ENCODE assay signal across 23 cellular contexts in genomic region chr2:171745806-171746205, GRCh38. TPM values are rescaled to one million over a fixed set of nuclear protein-coding genes. Genes with fewer than 3 reads are reported as not detected.
DNase-seq lines count a peak whose midpoint lies in the region; ATAC-seq lines count a peak whose summit lies in the region.
"Had no signal": no experiment of that assay in that cellular context is flagged by ENCODE, and none has a peak within 500 bp of the region (broad histone marks: within the 10 kb centered on the region; RNA-seq: fewer than 3 reads in every experiment).

No MANE protein-coding gene starts in this region.

- H3K27me3 ChIP-seq in Karpas-422 (ENCODE audit: low read length): no peaks in the 10 kb centered on the region
- H3K27me3 ChIP-seq: BE2C, BLaER1 had no signal

- H3K36me3 ChIP-seq in Karpas-422 (ENCODE audit: insufficient read depth, low read length): 0 out of 2 replicates have a peak, but pooled peaks cover 7% of the 10 kb centered on the region
- H3K36me3 ChIP-seq: BE2C had no signal

- no peak overlapping the region for H3K4me2 ChIP-seq in Karpas-422 (ENCODE audit: low read depth, low read length, poor library complexity, severe bottlenecking)
- H3K4me2 ChIP-seq: BLaER1 had no signal

- H3K79me2 ChIP-seq in Karpas-422 (ENCODE audit: low read length): no peaks in the 10 kb centered on the region

- H3K9me3 ChIP-seq in Karpas-422 (ENCODE audit: low read length): no peaks in the 10 kb centered on the region
- H3K9me3 ChIP-seq: BE2C, BLaER1 had no signal

- H3K9me2 ChIP-seq in Karpas-422 (replicated peaks; ENCODE audit: insufficient read depth, low read length): no peaks in the 10 kb centered on the region

- no peak for ATAC-seq in T-cell (replicated peaks in 1 of 4)
- ATAC-seq: GM12878 had no signal

- H3K4me3 Mint-ChIP-seq in T-cell: no peak overlapping the region
- H3K4me3 Mint-ChIP-seq: CD14-positive monocyte; CD4-positive, alpha-beta memory T cell; CD4-positive, CD25-positive, alpha-beta regulatory T cell; CD8-positive, alpha-beta memory T cell had no signal

- no peak overlapping the region for H3K9ac ChIP-seq in Karpas-422 (ENCODE audit: low read length)
- H3K9ac ChIP-seq: BLaER1 had no signal

- peaks cover 65% of the 10 kb centered on the region for H3K36me3 Mint-ChIP-seq in T-cell

- H3K4me1 ChIP-seq in Karpas-422 (ENCODE audit: low read length): peaks cover 37% of the 10 kb centered on the region
- H3K4me1 ChIP-seq: BE2C had no signal

- H3K27ac ChIP-seq in Karpas-422 (ENCODE audit: low read length): no peak overlapping the region
- H3K27ac ChIP-seq: BLaER1 had no signal

- no peaks in the 10 kb centered on the region for H4K20me1 ChIP-seq in Karpas-422 (ENCODE audit: insufficient read depth, low read depth, low read length)

- H3K9me3 Mint-ChIP-seq in T-cell: no peaks in the 10 kb centered on the region
- H3K9me3 Mint-ChIP-seq: CD14-positive monocyte; CD4-positive, alpha-beta memory T cell; CD4-positive, CD25-positive, alpha-beta regulatory T cell; CD8-positive, alpha-beta memory T cell had no signal

- CTCF ChIA-PET in T-cell (lab: Charles Lee): no interaction called here

- no peak overlapping the region for H3K4me3 ChIP-seq in Jurkat, Clone E6-1 (ENCODE audit: low read length)
- H3K4me3 ChIP-seq in Karpas-422 (ENCODE audit: low read length): no peak overlapping the region
- H3K4me3 ChIP-seq: BLaER1, GM12878 had no signal

- peaks cover 0 to 5% (median 2%) of the 10 kb centered on the region in 3 donors for H3K4me1 Mint-ChIP-seq in T-cell
- H3K4me1 Mint-ChIP-seq: CD14-positive monocyte had no signal

- H3K27ac Mint-ChIP-seq in T-cell: no peak overlapping the region
- H3K27ac Mint-ChIP-seq: CD14-positive monocyte; CD4-positive, CD25-positive, alpha-beta regulatory T cell had no signal

- no peaks in the 10 kb centered on the region for H3K27me3 Mint-ChIP-seq in T-cell
- H3K27me3 Mint-ChIP-seq: CD4-positive, alpha-beta memory T cell; CD4-positive, CD25-positive, alpha-beta regulatory T cell; CD8-positive, alpha-beta memory T cell had no signal

- peak; percentile 68 for DNase-seq in Jurkat, Clone E6-1 (ENCODE audit: low read depth, low spot score)
- peak; percentile 29 for DNase-seq in amniotic epithelial cell (ENCODE audit: low read depth)
- DNase-seq in NCI-H524 (lab: John Stamatoyannopoulos, UW): no peak
- DNase-seq in T-cell: no peak
- no peak for DNase-seq in Karpas-422
- DNase-seq: 8988T; ACHN; BE2C; C1 segment of cervical spinal cord; CD4-positive, alpha-beta memory T cell; CD4-positive, CD25-positive, alpha-beta regulatory T cell; CD8-positive, alpha-beta memory T cell; COR-L47; DMS 273 treated with DMSO at 0.1 percent for 48 hours; DMS153; DMS53; DMS79; DND-41; EL; GDM1 had no signal

- no peak overlapping the region for H2AFZ ChIP-seq in Karpas-422 (ENCODE audit: low read length)

- POLR2A ChIA-PET in T-cell (lab: Charles Lee): interaction anchor here in 1 of 2 donors (0.6 to 0.7 kb wide), 2 partner anchors 52 kb away, joined by 3 read pairs; no protein-coding TSS in a partner anchor

RNA-seq across cellular contexts. Expression of gene DYNC1I2, which starts 58.5 kb away (rescaled TPM):
- 97.4 TPM for polyA plus RNA-seq in Jurkat, Clone E6-1 (2012; ENCODE audit: insufficient read depth, insufficient read length)
- 10 to 100 TPM; 25.6 to 43.7 (median 42.4) TPM for total RNA-seq in T-cell
- 36.5 and 48.4 TPM in 2 replicates for total RNA-seq in Karpas-422 (2014; rRNA removed; shearing (Covaris generic); ENCODE audit: low replicate concordance)

Comparison
In these comparisons a context has a peak if more than half of its experiments do, and no peak if none do; other contexts are left out.
1. DNase-seq: peak in Jurkat, Clone E6-1 (single experiment) and amniotic epithelial cell (single experiment); none in NCI-H524 (0 of 2), T-cell (0 of 34) and Karpas-422 (single experiment).